18 cellular contexts compared by ENCODE assay signal in the genomic region with DNA sequence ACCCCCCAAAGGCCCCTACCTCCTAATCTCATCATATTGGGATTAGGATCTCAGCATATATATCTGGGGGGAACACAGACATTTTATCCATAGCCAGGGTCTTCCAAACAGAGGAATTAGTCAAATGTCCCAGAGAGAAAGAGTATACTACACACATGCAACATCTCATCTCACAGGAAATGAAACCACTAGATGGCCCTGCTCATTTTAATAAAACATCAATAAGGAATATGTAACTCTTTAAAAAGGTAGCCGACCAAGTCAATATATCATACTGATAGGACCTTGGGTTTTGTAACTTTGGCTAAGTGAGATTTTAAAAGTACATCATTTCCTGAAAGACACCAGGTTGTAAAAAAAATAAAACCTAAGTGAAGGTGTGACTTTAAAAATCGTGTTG. TPM values are rescaled to one million over a fixed set of nuclear protein-coding genes. Genes with fewer than 3 reads are reported as not detected.
"Had no signal": no experiment of that assay in that cellular context is flagged by ENCODE, and none has a peak within 500 bp of the region (broad histone marks: within the 10 kb centered on the region; RNA-seq: fewer than 3 reads in every experiment).

No MANE protein-coding gene starts in this region.

- DNase-seq: activated CD4-positive, alpha-beta T cell treated with anti-CD3 and anti-CD28 coated beads, Interleukin-2, amount 10 ng/mL, durations not matched to agents 7 days and 5 days; activated CD8-positive, alpha-beta memory T cell treated with anti-CD3 and anti-CD28 coated beads, Interleukin-2, amount 50 U/mL, for 48 hours; activated gamma-delta T cell; activated T-cell treated with anti-CD3 and anti-CD28 coated beads, Interleukin-2, amount 50 U/mL, for 72 hours; caudate nucleus; colonic mucosa; esophagus squamous epithelium; foreskin fibroblast; glutamatergic neuron; kidney glomerular epithelial cell; psoas muscle; sigmoid colon; spleen; stomach; testis; upper lobe of left lung had no signal

- H3K9me3 ChIP-seq: colonic mucosa, esophagus squamous epithelium, psoas muscle, spleen, stomach, testis, upper lobe of left lung had no signal

- H3K4me3 Mint-ChIP-seq: activated CD4-positive, alpha-beta T cell treated with anti-CD3 and anti-CD28 coated beads, Interleukin-2, amount 10 ng/mL, durations not matched to agents 7 days and 5 days; activated T-cell treated with anti-CD3 and anti-CD28 coated beads, Interleukin-2, amount 50 U/mL, for 72 hours; T-helper 2 cell treated with Interferon-gamma antibody and Interleukin-4, amounts not matched to agents 5 μg/mL and 100 μg/mL, for 36 hours had no signal

- H3K4me3 ChIP-seq: colonic mucosa, esophagus squamous epithelium, psoas muscle, sigmoid colon, spleen, stomach, testis, upper lobe of left lung had no signal

- H3K27ac Mint-ChIP-seq: activated CD4-positive, alpha-beta T cell treated with anti-CD3 and anti-CD28 coated beads, Interleukin-2, amount 10 ng/mL, durations not matched to agents 7 days and 5 days; activated naive CD4-positive, alpha-beta T cell treated with anti-CD3 and anti-CD28 coated beads, Interleukin-2, amount 50 U/mL, for 72 hours; activated T-cell treated with anti-CD3 and anti-CD28 coated beads, Interleukin-2, amount 50 U/mL, for 72 hours; T-helper 2 cell treated with Interferon-gamma antibody and Interleukin-4, amounts not matched to agents 5 μg/mL and 100 μg/mL, for 36 hours had no signal

- H3K4me1 Mint-ChIP-seq: activated CD4-positive, alpha-beta T cell treated with anti-CD3 and anti-CD28 coated beads, Interleukin-2, amount 10 ng/mL, durations not matched to agents 7 days and 5 days had no signal

- H3K36me3 ChIP-seq: colonic mucosa, esophagus squamous epithelium, sigmoid colon, spleen, stomach, upper lobe of left lung had no signal

- H3K27ac ChIP-seq: colonic mucosa, esophagus squamous epithelium, psoas muscle, sigmoid colon, spleen, stomach, testis, upper lobe of left lung had no signal

- H3K4me1 ChIP-seq: colonic mucosa, esophagus squamous epithelium, psoas muscle, sigmoid colon, spleen, testis had no signal

- H3K27me3 ChIP-seq: colonic mucosa, esophagus squamous epithelium, sigmoid colon, stomach, testis, upper lobe of left lung had no signal

- H3K27me3 Mint-ChIP-seq: activated CD4-positive, alpha-beta T cell treated with anti-CD3 and anti-CD28 coated beads, Interleukin-2, amount 10 ng/mL, durations not matched to agents 7 days and 5 days had no signal

- ATAC-seq: activated naive CD4-positive, alpha-beta T cell treated with anti-CD3 and anti-CD28 coated beads, Interleukin-2, amount 50 U/mL, for 72 hours; activated T-cell treated with anti-CD3 and anti-CD28 coated beads, Interleukin-2, amount 50 U/mL, for 72 hours; psoas muscle had no signal

- H3K9me3 Mint-ChIP-seq: activated CD4-positive, alpha-beta T cell treated with anti-CD3 and anti-CD28 coated beads, Interleukin-2, amount 10 ng/mL, durations not matched to agents 7 days and 5 days; T-helper 2 cell treated with Interferon-gamma antibody and Interleukin-4, amounts not matched to agents 5 μg/mL and 100 μg/mL, for 36 hours had no signal

RNA-seq across cellular contexts. Expression of gene THSD4, which starts 45.6 kb away (rescaled TPM):
- total RNA-seq: activated CD4-positive, alpha-beta T cell treated with anti-CD3 and anti-CD28 coated beads, Interleukin-2, amount 10 ng/mL, durations not matched to agents 7 days and 5 days; activated naive CD4-positive, alpha-beta T cell treated with anti-CD3 and anti-CD28 coated beads, Interleukin-2, amount 50 U/mL, for 72 hours; activated T-cell treated with anti-CD3 and anti-CD28 coated beads, Interleukin-2, amount 50 U/mL, for 72 hours had no signal
